In the genomic region with DNA sequence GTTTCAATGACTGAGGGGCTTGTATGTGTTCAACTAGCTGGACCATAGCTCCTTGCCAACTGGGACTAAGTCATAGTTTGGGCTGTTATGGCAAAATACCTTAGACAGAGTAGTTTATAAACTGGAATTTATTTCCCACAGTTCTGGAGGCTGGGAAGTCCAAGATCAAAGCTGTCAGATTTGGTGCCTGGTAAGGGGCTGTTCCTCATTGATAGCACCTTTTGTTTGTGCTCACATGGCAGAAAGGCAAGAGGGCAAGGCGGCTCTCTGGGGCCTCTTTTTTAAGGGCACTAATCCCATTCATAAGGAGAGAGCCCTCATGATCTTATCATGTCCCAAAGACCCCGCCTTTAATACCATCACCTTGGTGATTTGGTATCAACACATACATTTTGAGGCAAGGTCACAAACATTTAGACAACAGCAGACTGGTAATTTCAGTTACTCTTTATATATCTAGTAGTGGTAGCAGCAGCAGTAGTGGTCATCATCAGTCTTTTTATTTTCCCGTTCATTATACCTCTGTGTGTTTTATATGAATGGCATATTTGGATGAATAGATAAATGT, we compare ENCODE assay signal across 21 cellular contexts.
DNase-seq lines count a peak whose midpoint lies in the region; ATAC-seq and TF ChIP-seq lines count a peak whose summit lies in the region.
"Had no signal": no experiment of that assay in that cellular context is flagged by ENCODE, and none has a peak within 500 bp of the region (broad histone marks: within the 10 kb centered on the region; RNA-seq: fewer than 3 reads in every experiment).

No MANE protein-coding gene starts in this region.

- H2BK120ac ChIP-seq in mesenchymal stem cell (ENCODE audit: low read depth, low read length), result peak overlapping the region; percentile 35

- H3K18ac ChIP-seq in mesenchymal stem cell (ENCODE audit: low read depth in 1 of 2, low read length in 2 of 2), result no peak overlapping the region

- H2BK12ac ChIP-seq in mesenchymal stem cell (ENCODE audit: low read length in 2 of 2), result no peak overlapping the region

- no peak overlapping the region for H3K23ac ChIP-seq in mesenchymal stem cell (ENCODE audit: low read length in 2 of 2)

- no peak overlapping the region for H4K8ac ChIP-seq in mesenchymal stem cell (ENCODE audit: low read length)

- H3K4me3 ChIP-seq in BLaER1 (no peak overlapping the region), mesenchymal stem cell (ENCODE audit: insufficient read depth in 1 of 2, low read depth in 1 of 2, low read length in 2 of 2) (no peak overlapping the region), psoas muscle (no peak overlapping the region), MG63 (no peak overlapping the region)
- H3K4me3 ChIP-seq: breast epithelium, Peyer's patch, prostate gland had no signal

- TF ChIP-seq CTCF in psoas muscle (IDR thresholded peaks at IDR 0.05), result no peak

- no peak overlapping the region for H3K14ac ChIP-seq in mesenchymal stem cell (ENCODE audit: low read length in 2 of 2)

- H3K79me1 ChIP-seq in mesenchymal stem cell (replicated peaks; ENCODE audit: low read length, poor library complexity, severe bottlenecking), result no peaks in the 10 kb centered on the region

- no peak overlapping the region for H2BK15ac ChIP-seq in mesenchymal stem cell (ENCODE audit: low read depth, poor library complexity, severe bottlenecking)

- H3K36me3 ChIP-seq in BLaER1 (no peaks in the 10 kb centered on the region), mesenchymal stem cell (ENCODE audit: control insufficient read depth in 1 of 2, insufficient read depth in 2 of 2, low read depth in 1 of 2, low read length in 2 of 2) (no peaks in the 10 kb centered on the region), psoas muscle (ENCODE audit: insufficient read depth in 1 of 2, low read depth in 1 of 2) (no peaks in the 10 kb centered on the region), MG63 (peaks cover 4% of the 10 kb centered on the region; the same call in 1 of the 2 replicates)
- H3K36me3 ChIP-seq: breast epithelium, neutrophil, Peyer's patch, prostate gland had no signal

- H2AK5ac ChIP-seq in mesenchymal stem cell (ENCODE audit: low read length, severe bottlenecking), result peak overlapping the region; percentile 91

- 97% methylated on average over 2 of the region's 3 CpGs for WGBS in mesenchymal stem cell
- WGBS in psoas muscle, 3 donors, result 96 to 98% (median 98%) methylated on average over 3 of the region's 3 CpGs

- peak overlapping the region; percentile 62; the same call in 1 of the 2 replicates for H3K4me2 ChIP-seq in BLaER1
- no peak overlapping the region for H3K4me2 ChIP-seq in mesenchymal stem cell (ENCODE audit: low read length, poor library complexity, severe bottlenecking)

- no peaks in the 10 kb centered on the region for H3K27me3 ChIP-seq in BLaER1
- no peaks in the 10 kb centered on the region for H3K27me3 ChIP-seq in mesenchymal stem cell (ENCODE audit: control insufficient read depth in 1 of 2, insufficient read depth in 1 of 2, low read length in 2 of 2)
- H3K27me3 ChIP-seq in psoas muscle (ENCODE audit: insufficient read depth in 3 of 3, low read length in 2 of 3), result peaks cover 0 to 1% (median 0%) of the 10 kb centered on the region in 3 donors
- no peaks in the 10 kb centered on the region for H3K27me3 ChIP-seq in MG63
- H3K27me3 ChIP-seq: breast epithelium, neutrophil, Peyer's patch had no signal

- H3K9me3 ChIP-seq in BLaER1 (no peaks in the 10 kb centered on the region), mesenchymal stem cell (ENCODE audit: control insufficient read depth, low read length) (peaks cover 6% of the 10 kb centered on the region), psoas muscle (no peaks in the 10 kb centered on the region), MG63 (peaks cover 27% of the 10 kb centered on the region)
- H3K9me3 ChIP-seq: breast epithelium, neutrophil, Peyer's patch, prostate gland had no signal

- peak; percentile 15 for ATAC-seq in HG02981 (IDR thresholded peaks at IDR 0.05; ENCODE audit: unreplicated experiment)
- ATAC-seq in psoas muscle, result no peak

- DNase-seq in RKO (ENCODE audit: low spot score) (peak; percentile 50), mesenchymal stem cell (no peak), activated gamma-delta T cell (lab: John Stamatoyannopoulos, UW) (no peak), hippocampal formation (lab: John Stamatoyannopoulos, UW) (no peak), psoas muscle (no peak), MG63 (no peak)
- DNase-seq: activated B cell treated with CpG ODN at 0.5 μM for 24 hours; effector CD8-positive, alpha-beta T cell; glutamatergic neuron; H7; Kasumi-1; NCI-H1092; NCI-H1930; NCI-H526; Peyer's patch had no signal

- intact Hi-C loops in psoas muscle (cut with DNase I), result no loop called here

- no peak overlapping the region for H4K91ac ChIP-seq in mesenchymal stem cell (ENCODE audit: low read length)

- H3K27ac ChIP-seq in BLaER1 (no peak overlapping the region), mesenchymal stem cell (ENCODE audit: low read length, poor library complexity, severe bottlenecking) (peak overlapping the region; percentile 68), psoas muscle (no peak overlapping the region)
- H3K27ac ChIP-seq: breast epithelium, epithelial cell of prostate, neutrophil, Peyer's patch, prostate gland had no signal

- no peak overlapping the region for H3K4ac ChIP-seq in mesenchymal stem cell (ENCODE audit: low read depth in 1 of 2, low read length in 2 of 2)

- peak overlapping the region; percentile 81 for H2BK5ac ChIP-seq in mesenchymal stem cell (ENCODE audit: low read depth, low read length, poor library complexity, severe bottlenecking)

- H3K9ac ChIP-seq in BLaER1, result no peak overlapping the region
- H3K9ac ChIP-seq in mesenchymal stem cell (ENCODE audit: low read length), result no peak overlapping the region

- no peak overlapping the region for H2AFZ ChIP-seq in mesenchymal stem cell (ENCODE audit: low read depth, low read length)

- H4K20me1 ChIP-seq in BLaER1, result no peaks in the 10 kb centered on the region

- H3K4me1 ChIP-seq in BLaER1 (peaks cover 23% of the 10 kb centered on the region), mesenchymal stem cell (ENCODE audit: control insufficient read depth, insufficient read depth, low read depth, low read length) (peaks cover 13% of the 10 kb centered on the region), psoas muscle (no peaks in the 10 kb centered on the region)
- H3K4me1 ChIP-seq: breast epithelium, Peyer's patch, prostate gland had no signal
